ENCODE assay signal across 14 cellular contexts in genomic region chr22:39230261-39231196, GRCh38. TPM values are rescaled to one million over a fixed set of nuclear protein-coding genes. Genes with fewer than 3 reads are reported as not detected.
DNase-seq lines count a peak whose midpoint lies in the region; ATAC-seq and TF ChIP-seq lines count a peak whose summit lies in the region.
"Had no signal": no experiment of that assay in that cellular context is flagged by ENCODE, and none has a peak within 500 bp of the region (broad histone marks: within the 10 kb centered on the region; RNA-seq: fewer than 3 reads in every experiment).

No MANE protein-coding gene starts in this region.

- no peaks in the 10 kb centered on the region for H3K9me3 ChIP-seq in endodermal cell (ENCODE audit: control insufficient read depth, low read length)
- no peaks in the 10 kb centered on the region for H3K9me3 ChIP-seq in upper lobe of left lung

- H3K27me3 ChIP-seq in endodermal cell (ENCODE audit: control insufficient read depth, insufficient read depth, low read length, poor library complexity, severe bottlenecking) = no peaks in the 10 kb centered on the region
- H3K27me3 ChIP-seq in upper lobe of left lung = peaks cover 0 to 3% (median 0%) of the 10 kb centered on the region in 4 donors

- no peak for TF ChIP-seq POLR2A in upper lobe of left lung (IDR thresholded peaks at IDR 0.05)

- H3K9ac ChIP-seq in endodermal cell (ENCODE audit: extremely low read depth, low read length, poor library complexity, severe bottlenecking) = no peak overlapping the region

- no peak for ATAC-seq in Right ventricle myocardium inferior
- no peak for ATAC-seq in left ventricle myocardium superior
- ATAC-seq in upper lobe of left lung (ENCODE audit: low FRiP score in 2 of 2) = no peak
- ATAC-seq in GM18861 (IDR thresholded peaks at IDR 0.05; ENCODE audit: unreplicated experiment) = no peak
- no peak for ATAC-seq in activated T-helper 17 cell treated with anti-CD3 and anti-CD28 coated beads, Interleukin-2, amount 50 U/mL, for 72 hours (replicated peaks)
- ATAC-seq: activated T-cell treated with anti-CD3 and anti-CD28 coated beads, Interleukin-2, amount 50 U/mL, for 72 hours; stimulated activated naive CD8-positive, alpha-beta T cell treated with anti-CD3 and anti-CD28 coated beads, Interleukin-15, amount 100 ng/mL, for 72 hours had no signal

- H3K27ac Mint-ChIP-seq in endodermal cell (peak overlapping the region; percentile 73), mesothelial cell of epicardium (peak overlapping the region; percentile 53)
- H3K27ac Mint-ChIP-seq in activated T-helper 17 cell treated with anti-CD3 and anti-CD28 coated beads, Interleukin-2, amount 50 U/mL, for 72 hours = no peak overlapping the region
- H3K27ac Mint-ChIP-seq: activated T-cell treated with anti-CD3 and anti-CD28 coated beads, Interleukin-2, amount 50 U/mL, for 72 hours; T-helper 2 cell treated with Interferon-gamma antibody and Interleukin-4, amounts not matched to agents 5 μg/mL and 100 μg/mL, for 36 hours had no signal

- H3K36me3 ChIP-seq in endodermal cell (ENCODE audit: control insufficient read depth, insufficient read depth, low read length) = no peaks in the 10 kb centered on the region
- H3K36me3 ChIP-seq in upper lobe of left lung = peaks cover 0 to 63% (median 23%) of the 10 kb centered on the region in 4 donors

- 40 to 51% methylated on average over 13 to 30 of the region's 30 CpGs for WGBS in endodermal cell (ENCODE audit: insufficient coverage in 1 of 2, insufficient read length in 1 of 2), 2 experiments
- 44% methylated on average over 29 to 30 of the region's 30 CpGs for WGBS in upper lobe of left lung, 2 donors

- H3K4me1 Mint-ChIP-seq in endodermal cell (peaks cover 20% of the 10 kb centered on the region), mesothelial cell of epicardium (peaks cover 23% of the 10 kb centered on the region)
- no peaks in the 10 kb centered on the region for H3K4me1 Mint-ChIP-seq in activated T-helper 17 cell treated with anti-CD3 and anti-CD28 coated beads, Interleukin-2, amount 50 U/mL, for 72 hours

- H3K9me3 Mint-ChIP-seq in endodermal cell (no peaks in the 10 kb centered on the region), mesothelial cell of epicardium (no peaks in the 10 kb centered on the region)
- H3K9me3 Mint-ChIP-seq in activated T-helper 17 cell treated with anti-CD3 and anti-CD28 coated beads, Interleukin-2, amount 50 U/mL, for 72 hours = no peaks in the 10 kb centered on the region
- H3K9me3 Mint-ChIP-seq: activated T-cell treated with anti-CD3 and anti-CD28 coated beads, Interleukin-2, amount 50 U/mL, for 72 hours; CD8-positive, alpha-beta memory T cell; stimulated activated naive CD8-positive, alpha-beta T cell treated with anti-CD3 and anti-CD28 coated beads, Interleukin-15, amount 100 ng/mL, for 72 hours; T-helper 2 cell treated with Interferon-gamma antibody and Interleukin-4, amounts not matched to agents 5 μg/mL and 100 μg/mL, for 36 hours had no signal

- H3K4me3 ChIP-seq in endodermal cell (ENCODE audit: low read length) = no peak overlapping the region
- H3K4me3 ChIP-seq in upper lobe of left lung = no peak overlapping the region

- H3K27ac ChIP-seq in endodermal cell (ENCODE audit: low read depth, low read length) (peak overlapping the region; percentile 38), upper lobe of left lung (peak overlapping the region; percentile 0 to 65 (median 44))

- DNase-seq in Right ventricle myocardium inferior (ENCODE audit: missing footprints) (peak; percentile 67), left ventricle myocardium superior (no peak), endodermal cell (peak; percentile 92), mesothelial cell of epicardium (ENCODE audit: low spot score in 2 of 2, unreplicated experiment in 2 of 2) (no peak), upper lobe of left lung (no peak), NCI-H1105 (lab: John Stamatoyannopoulos, UW) (no peak)
- DNase-seq: activated T-cell treated with anti-CD3 and anti-CD28 coated beads, Interleukin-2, amount 50 U/mL, for 72 hours; anterior cingulate cortex; CD8-positive, alpha-beta memory T cell; KBM-7; stimulated activated naive CD8-positive, alpha-beta T cell treated with anti-CD3 and anti-CD28 coated beads, Interleukin-15, amount 100 ng/mL, for 72 hours had no signal

- H3K4me1 ChIP-seq in endodermal cell (ENCODE audit: control insufficient read depth, insufficient read depth, low read length) (peaks cover 11% of the 10 kb centered on the region), upper lobe of left lung (peaks cover 30 to 38% (median 37%) of the 10 kb centered on the region in 4 donors)

- peak; percentile 48 for TF ChIP-seq CTCF in endodermal cell (conservative IDR thresholded peaks at IDR 0.05)
- no peak for TF ChIP-seq CTCF in mesothelial cell of epicardium (IDR thresholded peaks at IDR 0.05; ENCODE audit: unreplicated experiment)
- peak in 1 of 6 experiments; percentile 48 for TF ChIP-seq CTCF in upper lobe of left lung (IDR thresholded peaks at IDR 0.05)

- H3K36me3 Mint-ChIP-seq in endodermal cell (ENCODE audit: low read depth) (peaks cover 15% of the 10 kb centered on the region), mesothelial cell of epicardium (peaks cover 19% of the 10 kb centered on the region)
- peaks cover 17% of the 10 kb centered on the region for H3K36me3 Mint-ChIP-seq in activated T-helper 17 cell treated with anti-CD3 and anti-CD28 coated beads, Interleukin-2, amount 50 U/mL, for 72 hours (ENCODE audit: low read depth)

- H3K4me3 Mint-ChIP-seq in endodermal cell (no peak overlapping the region), mesothelial cell of epicardium (no peak overlapping the region)
- no peak overlapping the region for H3K4me3 Mint-ChIP-seq in activated T-helper 17 cell treated with anti-CD3 and anti-CD28 coated beads, Interleukin-2, amount 50 U/mL, for 72 hours
- H3K4me3 Mint-ChIP-seq: activated T-cell treated with anti-CD3 and anti-CD28 coated beads, Interleukin-2, amount 50 U/mL, for 72 hours; CD8-positive, alpha-beta memory T cell; stimulated activated naive CD8-positive, alpha-beta T cell treated with anti-CD3 and anti-CD28 coated beads, Interleukin-15, amount 100 ng/mL, for 72 hours; T-helper 2 cell treated with Interferon-gamma antibody and Interleukin-4, amounts not matched to agents 5 μg/mL and 100 μg/mL, for 36 hours had no signal

- TF ChIP-seq EP300 in upper lobe of left lung (IDR thresholded peaks at IDR 0.05) = no peak

- H3K27me3 Mint-ChIP-seq in endodermal cell (ENCODE audit: insufficient read depth) (no peaks in the 10 kb centered on the region), mesothelial cell of epicardium (ENCODE audit: low read depth) (no peaks in the 10 kb centered on the region)
- H3K27me3 Mint-ChIP-seq in activated T-helper 17 cell treated with anti-CD3 and anti-CD28 coated beads, Interleukin-2, amount 50 U/mL, for 72 hours = peaks cover 9% of the 10 kb centered on the region
- H3K27me3 Mint-ChIP-seq: CD8-positive, alpha-beta memory T cell had no signal

- intact Hi-C loops in Right ventricle myocardium inferior (cut with DNase I) = no loop called here
- intact Hi-C loops in left ventricle myocardium superior (cut with micrococcal nuclease) = loop anchor here (10.0 kb wide), 2 partner anchors 56 to 64 kb away; no protein-coding TSS in a partner anchor

RNA-seq across cellular contexts. Expression of gene PDGFB, which starts 14.3 kb away (rescaled TPM):
- total RNA-seq in Right ventricle myocardium inferior (19.7 TPM), left ventricle myocardium superior (19.9 TPM), endodermal cell (10 to 100 TPM in 1 of 2 donors, 1 to 10 TPM in 1; 5.9 to 10.4 TPM), mesothelial cell of epicardium (14.2 to 15.2 TPM (median 14.7 TPM) in 3 replicates), upper lobe of left lung (10 to 100 TPM; 15.4 to 41.7 (median 24.1) TPM)
- 3.5 TPM for polyA plus RNA-seq in endodermal cell (2013, experiment 1 of 2)
- polyA plus RNA-seq in endodermal cell (2013, experiment 2 of 2) = 3.3 TPM
- total RNA-seq in activated T-helper 17 cell treated with anti-CD3 and anti-CD28 coated beads, Interleukin-2, amount 50 U/mL, for 72 hours = 10 to 100 TPM in 1 of 2 donors, 1 to 10 TPM in 1; 5.2 to 11.3 TPM

Comparison
In these comparisons a context has a peak if more than half of its experiments do, and no peak if none do; other contexts are left out.
1. DNase-seq: peak in Right ventricle myocardium inferior (single experiment) and endodermal cell (single experiment); none in left ventricle myocardium superior (single experiment), mesothelial cell of epicardium (0 of 2), upper lobe of left lung (0 of 2) and NCI-H1105 (single experiment).